ENCODE assay signal across 31 cellular contexts in genomic region chr21:36502365-36502764, GRCh38. TPM values are rescaled to one million over a fixed set of nuclear protein-coding genes. Genes with fewer than 3 reads are reported as not detected.
DNase-seq lines count a peak whose midpoint lies in the region; ATAC-seq and TF ChIP-seq lines count a peak whose summit lies in the region.
"Had no signal": no experiment of that assay in that cellular context is flagged by ENCODE, and none has a peak within 500 bp of the region (broad histone marks: within the 10 kb centered on the region; RNA-seq: fewer than 3 reads in every experiment).

No MANE protein-coding gene starts in this region.

- H3K27ac ChIP-seq in A673 (ENCODE audit: low read depth, low read length, poor library complexity, severe bottlenecking) (peak overlapping the region; percentile 25), HEK293 (ENCODE audit: extremely low read depth, low read depth, low read length) (no peak overlapping the region), VCaP (peak overlapping the region; percentile 98)
- H3K27ac ChIP-seq: 22Rv1; A549; BLaER1; BLaER1 treated with 17β-estradiol and CSF1 and Interleukin-3, amounts not matched to agents 10 nM and 100 nM had no signal

- H3K36me3 ChIP-seq in A673 (ENCODE audit: insufficient read depth, low read length, poor library complexity, severe bottlenecking) (no peaks in the 10 kb centered on the region), HEK293 (ENCODE audit: control insufficient read depth in 2 of 2, insufficient read depth in 1 of 2, low read length in 2 of 2) (no peaks in the 10 kb centered on the region)
- H3K36me3 ChIP-seq: BE2C; BLaER1; BLaER1 treated with 17β-estradiol and CSF1 and Interleukin-3, amounts not matched to agents 10 nM and 100 nM had no signal

- no TSS peak for BruUV-seq in A673 (replicated peaks; lab: Mats Ljungman, UMichigan)

- H3K4me1 ChIP-seq in A673 (ENCODE audit: insufficient read depth, low read length, poor library complexity, severe bottlenecking): peaks cover 37% of the 10 kb centered on the region
- peaks cover 34% of the 10 kb centered on the region for H3K4me1 ChIP-seq in HEK293 (ENCODE audit: control insufficient read depth, insufficient read depth, low read length)
- H3K4me1 ChIP-seq: BE2C, Caco-2 had no signal

- H3K9me3 ChIP-seq in A673 (ENCODE audit: low read depth, low read length, poor library complexity, severe bottlenecking) (no peaks in the 10 kb centered on the region), HEK293 (ENCODE audit: control insufficient read depth, insufficient read depth, low read depth, low read length) (no peaks in the 10 kb centered on the region)
- H3K9me3 ChIP-seq: A549; BE2C; BLaER1; BLaER1 treated with 17β-estradiol and CSF1 and Interleukin-3, amounts not matched to agents 10 nM and 100 nM; Caco-2 had no signal

- no peak for TF ChIP-seq CTCF in A673 (conservative IDR thresholded peaks at IDR 0.05; ENCODE audit: low read depth, low read length)
- no peak for TF ChIP-seq CTCF in HEK293 (tag by site-specific recombination; IDR thresholded peaks at IDR 0.05)
- no peak for TF ChIP-seq CTCF in VCaP (conservative IDR thresholded peaks at IDR 0.05)

- H3K27me3 ChIP-seq in A673 (replicated peaks; ENCODE audit: insufficient read depth, low read depth, low read length, poor library complexity): no peaks in the 10 kb centered on the region
- H3K27me3 ChIP-seq: BLaER1; BLaER1 treated with 17β-estradiol and CSF1 and Interleukin-3, amounts not matched to agents 10 nM and 100 nM had no signal

- POLR2A ChIA-PET in A673 (lab: Charles Lee; ENCODE audit: low non-redundant PET): no interaction called here
- POLR2A ChIA-PET in HEK293 (lab: Yijun Ruan, JAX): no interaction called here

- ATAC-seq in HG03159 (IDR thresholded peaks at IDR 0.05; ENCODE audit: unreplicated experiment): no peak
- ATAC-seq: A549; CD8-positive, alpha-beta T cell had no signal

- H3K4me3 ChIP-seq in A673 (ENCODE audit: low read depth, low read length, poor library complexity, severe bottlenecking) (no peak overlapping the region), HEK293 (ENCODE audit: low read depth, low read length) (no peak overlapping the region)
- H3K4me3 ChIP-seq: A549; BLaER1; BLaER1 treated with 17β-estradiol and CSF1 and Interleukin-3, amounts not matched to agents 10 nM and 100 nM had no signal

- CTCF ChIA-PET in A673 (lab: Charles Lee) (no interaction called here), HEK293 (lab: Yijun Ruan, JAX) (interaction anchor here (0.6 to 4.9 kb wide), 10 partner anchors 9 to 487 kb away, joined by 3 to 36 read pairs (median 4); no protein-coding TSS in a partner anchor)

- DNase-seq in A673 (ENCODE audit: low spot score) (no peak), head of caudate nucleus (no peak), SIG-M5 treated with dmso at 0.1 percent for 504 hours (lab: John Stamatoyannopoulos, UW; ENCODE audit: unreplicated experiment) (no peak)
- DNase-seq: 8988T; ACHN; AML-193; BE2C; C1 segment of cervical spinal cord; Caco-2; Calu3; CD4-positive, alpha-beta memory T cell; CD4-positive, alpha-beta T cell; CD4-positive, CD25-positive, alpha-beta regulatory T cell; CD8-positive, alpha-beta memory T cell; CD8-positive, alpha-beta T cell; COR-L47; DMS 273 treated with DMSO at 0.1 percent for 48 hours; DMS153; DMS53; DMS79; DMS79 treated with DMSO at 0.1 percent for 48 hours; DND-41; EL had no signal

- intact Hi-C loops in A673 (cut with micrococcal nuclease; ENCODE audit: unreplicated experiment): loop anchor here (10.0 kb wide), 2 partner anchors 212 to 352 kb away; no protein-coding TSS in a partner anchor
- intact Hi-C loops in head of caudate nucleus (cut with DNase I): loop anchor here (10.0 kb wide), 1 partner anchor 222 kb away; no protein-coding TSS in a partner anchor

TF ChIP-seq in HEK293, 187 proteins besides CTCF, POLR2A, EP300 and RAD21:
- TF ChIP-seq ZNF510 (tag by site-specific recombination; IDR thresholded peaks at IDR 0.05; ENCODE audit: insufficient replicate concordance) (no peak), GLIS1 (tag by site-specific recombination; IDR thresholded peaks at IDR 0.05) (peak; percentile 17; the same call in 1 of the 2 replicates), ZNF514 (tag by site-specific recombination; IDR thresholded peaks at IDR 0.05) (no peak), SCRT2 (tag by site-specific recombination; IDR thresholded peaks at IDR 0.05) (no peak), ZNF555 (tag by site-specific recombination; conservative IDR thresholded peaks at IDR 0.05) (no peak), ZNF433 (tag by site-specific recombination; IDR thresholded peaks at IDR 0.05; ENCODE audit: low read depth) (no peak), ZNF704 (tag by site-specific recombination; IDR thresholded peaks at IDR 0.05) (no peak), ZNF350 (tag by site-specific recombination; IDR thresholded peaks at IDR 0.05) (no peak), ZNF660 (tag by site-specific recombination; IDR thresholded peaks at IDR 0.05) (no peak), SETDB1 (IDR thresholded peaks at IDR 0.05; ENCODE audit: insufficient read length, low read length) (no peak), FEZF1 (tag by site-specific recombination; IDR thresholded peaks at IDR 0.05) (peak; percentile 72), OSR2 (tag by site-specific recombination; IDR thresholded peaks at IDR 0.05) (peak; percentile 50)

RNA-seq across cellular contexts. Expression of gene CLDN14, which starts 22.4 kb away (rescaled TPM):
- not detected in 2 replicates for total RNA-seq in A673 (2021)
- total RNA-seq: A172; Caco-2; Calu3; CD4-positive, alpha-beta memory T cell; CD4-positive, alpha-beta T cell; CD4-positive, CD25-positive, alpha-beta regulatory T cell; CD8-positive, alpha-beta memory T cell; CD8-positive, alpha-beta T cell had no signal
